ENCODE assay signal across 1 cellular context in the genomic region with DNA sequence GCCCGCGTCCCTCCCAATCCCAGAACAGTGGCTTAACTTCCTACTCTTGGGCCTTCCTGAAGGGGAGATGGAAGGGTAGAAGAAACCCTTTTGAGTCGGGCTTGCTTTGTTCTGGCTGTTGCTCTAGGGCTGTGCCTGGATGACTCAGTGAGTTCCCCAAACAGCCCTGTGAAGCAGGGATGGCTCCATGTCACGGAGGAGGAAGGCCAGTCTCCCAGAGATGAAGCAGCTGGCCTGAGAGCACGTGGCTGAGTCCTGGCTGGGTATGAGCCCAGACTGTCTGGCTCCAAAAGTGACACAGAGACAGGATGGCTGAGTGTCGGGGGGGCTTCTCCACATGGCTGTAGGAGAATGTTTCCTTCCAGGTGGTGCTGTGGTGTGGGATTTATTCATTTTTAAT.
TF ChIP-seq lines count a peak whose summit lies in the region.

No MANE protein-coding gene starts in this region.

TF ChIP-seq in GM23338, 12 proteins besides CTCF, POLR2A, EP300 and RAD21 (continued from another document):
- TF ChIP-seq, protein P1, sequence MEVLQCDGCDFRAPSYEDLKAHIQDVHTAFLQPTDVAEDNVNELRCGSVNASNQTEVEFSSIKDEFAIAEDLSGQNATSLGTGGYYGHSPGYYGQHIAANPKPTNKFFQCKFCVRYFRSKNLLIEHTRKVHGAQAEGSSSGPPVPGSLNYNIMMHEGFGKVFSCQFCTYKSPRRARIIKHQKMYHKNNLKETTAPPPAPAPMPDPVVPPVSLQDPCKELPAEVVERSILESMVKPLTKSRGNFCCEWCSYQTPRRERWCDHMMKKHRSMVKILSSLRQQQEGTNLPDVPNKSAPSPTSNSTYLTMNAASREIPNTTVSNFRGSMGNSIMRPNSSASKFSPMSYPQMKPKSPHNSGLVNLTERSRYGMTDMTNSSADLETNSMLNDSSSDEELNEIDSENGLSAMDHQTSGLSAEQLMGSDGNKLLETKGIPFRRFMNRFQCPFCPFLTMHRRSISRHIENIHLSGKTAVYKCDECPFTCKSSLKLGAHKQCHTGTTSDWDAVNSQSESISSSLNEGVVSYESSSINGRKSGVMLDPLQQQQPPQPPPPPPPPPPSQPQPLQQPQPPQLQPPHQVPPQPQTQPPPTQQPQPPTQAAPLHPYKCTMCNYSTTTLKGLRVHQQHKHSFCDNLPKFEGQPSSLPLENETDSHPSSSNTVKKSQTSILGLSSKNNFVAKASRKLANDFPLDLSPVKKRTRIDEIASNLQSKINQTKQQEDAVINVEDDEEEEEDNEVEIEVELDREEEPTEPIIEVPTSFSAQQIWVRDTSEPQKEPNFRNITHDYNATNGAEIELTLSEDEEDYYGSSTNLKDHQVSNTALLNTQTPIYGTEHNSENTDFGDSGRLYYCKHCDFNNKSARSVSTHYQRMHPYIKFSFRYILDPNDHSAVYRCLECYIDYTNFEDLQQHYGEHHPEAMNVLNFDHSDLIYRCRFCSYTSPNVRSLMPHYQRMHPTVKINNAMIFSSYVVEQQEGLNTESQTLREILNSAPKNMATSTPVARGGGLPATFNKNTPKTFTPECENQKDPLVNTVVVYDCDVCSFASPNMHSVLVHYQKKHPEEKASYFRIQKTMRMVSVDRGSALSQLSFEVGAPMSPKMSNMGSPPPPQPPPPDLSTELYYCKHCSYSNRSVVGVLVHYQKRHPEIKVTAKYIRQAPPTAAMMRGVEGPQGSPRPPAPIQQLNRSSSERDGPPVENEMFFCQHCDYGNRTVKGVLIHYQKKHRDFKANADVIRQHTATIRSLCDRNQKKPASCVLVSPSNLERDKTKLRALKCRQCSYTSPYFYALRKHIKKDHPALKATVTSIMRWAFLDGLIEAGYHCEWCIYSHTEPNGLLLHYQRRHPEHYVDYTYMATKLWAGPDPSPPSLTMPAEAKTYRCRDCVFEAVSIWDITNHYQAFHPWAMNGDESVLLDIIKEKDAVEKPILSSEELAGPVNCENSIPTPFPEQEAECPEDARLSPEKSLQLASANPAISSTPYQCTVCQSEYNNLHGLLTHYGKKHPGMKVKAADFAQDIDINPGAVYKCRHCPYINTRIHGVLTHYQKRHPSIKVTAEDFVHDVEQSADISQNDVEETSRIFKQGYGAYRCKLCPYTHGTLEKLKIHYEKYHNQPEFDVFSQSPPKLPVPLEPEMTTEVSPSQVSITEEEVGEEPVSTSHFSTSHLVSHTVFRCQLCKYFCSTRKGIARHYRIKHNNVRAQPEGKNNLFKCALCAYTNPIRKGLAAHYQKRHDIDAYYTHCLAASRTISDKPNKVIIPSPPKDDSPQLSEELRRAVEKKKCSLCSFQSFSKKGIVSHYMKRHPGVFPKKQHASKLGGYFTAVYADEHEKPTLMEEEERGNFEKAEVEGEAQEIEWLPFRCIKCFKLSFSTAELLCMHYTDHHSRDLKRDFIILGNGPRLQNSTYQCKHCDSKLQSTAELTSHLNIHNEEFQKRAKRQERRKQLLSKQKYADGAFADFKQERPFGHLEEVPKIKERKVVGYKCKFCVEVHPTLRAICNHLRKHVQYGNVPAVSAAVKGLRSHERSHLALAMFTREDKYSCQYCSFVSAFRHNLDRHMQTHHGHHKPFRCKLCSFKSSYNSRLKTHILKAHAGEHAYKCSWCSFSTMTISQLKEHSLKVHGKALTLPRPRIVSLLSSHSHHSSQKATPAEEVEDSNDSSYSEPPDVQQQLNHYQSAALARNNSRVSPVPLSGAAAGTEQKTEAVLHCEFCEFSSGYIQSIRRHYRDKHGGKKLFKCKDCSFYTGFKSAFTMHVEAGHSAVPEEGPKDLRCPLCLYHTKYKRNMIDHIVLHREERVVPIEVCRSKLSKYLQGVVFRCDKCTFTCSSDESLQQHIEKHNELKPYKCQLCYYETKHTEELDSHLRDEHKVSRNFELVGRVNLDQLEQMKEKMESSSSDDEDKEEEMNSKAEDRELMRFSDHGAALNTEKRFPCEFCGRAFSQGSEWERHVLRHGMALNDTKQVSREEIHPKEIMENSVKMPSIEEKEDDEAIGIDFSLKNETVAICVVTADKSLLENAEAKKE (CRISPR knock-in tag; IDR thresholded peaks at IDR 0.05) = no peak
- no peak for TF ChIP-seq JUNB (IDR thresholded peaks at IDR 0.05; ENCODE audit: unreplicated experiment)
- TF ChIP-seq STAT1 (IDR thresholded peaks at IDR 0.05; ENCODE audit: unreplicated experiment) = no peak
- no peak for TF ChIP-seq NANOG (IDR thresholded peaks at IDR 0.05; ENCODE audit: borderline replicate concordance)
TF ChIP-seq in GM23338: peak in this region for 0.
